1 cellular context compared by ENCODE assay signal in genomic region chr3:25338158-25338725, GRCh38.
TF ChIP-seq lines count a peak whose summit lies in the region.

No MANE protein-coding gene starts in this region.

TF ChIP-seq in SK-N-SH, 30 proteins besides CTCF, POLR2A, EP300 and RAD21 (continued from another document):
- TF ChIP-seq RCOR1 (IDR thresholded peaks at IDR 0.05; ENCODE audit: low read length), result peak; percentile 70
- TF ChIP-seq MXI1 (IDR thresholded peaks at IDR 0.05; ENCODE audit: low read depth, low read length), result no peak
- TF ChIP-seq POLR2AphosphoS5 (IDR thresholded peaks at IDR 0.05; ENCODE audit: low read depth, low read length), result no peak
- no peak for TF ChIP-seq MEF2A (IDR thresholded peaks at IDR 0.05; ENCODE audit: borderline replicate concordance, low read depth)
- no peak for TF ChIP-seq FOSL2 (IDR thresholded peaks at IDR 0.05; ENCODE audit: borderline replicate concordance, low read depth)
- no peak for TF ChIP-seq SMC3 (IDR thresholded peaks at IDR 0.05; ENCODE audit: low read depth, low read length)
- no peak for TF ChIP-seq ZBTB33 (IDR thresholded peaks at IDR 0.05; ENCODE audit: borderline replicate concordance, low read depth)
- no peak for TF ChIP-seq JUND (IDR thresholded peaks at IDR 0.05)
- TF ChIP-seq MAX (IDR thresholded peaks at IDR 0.05; ENCODE audit: low read depth), result no peak
- TF ChIP-seq ELF1 (IDR thresholded peaks at IDR 0.05), result no peak
